ENCODE assay signal across 2 cellular contexts in the genomic region with DNA sequence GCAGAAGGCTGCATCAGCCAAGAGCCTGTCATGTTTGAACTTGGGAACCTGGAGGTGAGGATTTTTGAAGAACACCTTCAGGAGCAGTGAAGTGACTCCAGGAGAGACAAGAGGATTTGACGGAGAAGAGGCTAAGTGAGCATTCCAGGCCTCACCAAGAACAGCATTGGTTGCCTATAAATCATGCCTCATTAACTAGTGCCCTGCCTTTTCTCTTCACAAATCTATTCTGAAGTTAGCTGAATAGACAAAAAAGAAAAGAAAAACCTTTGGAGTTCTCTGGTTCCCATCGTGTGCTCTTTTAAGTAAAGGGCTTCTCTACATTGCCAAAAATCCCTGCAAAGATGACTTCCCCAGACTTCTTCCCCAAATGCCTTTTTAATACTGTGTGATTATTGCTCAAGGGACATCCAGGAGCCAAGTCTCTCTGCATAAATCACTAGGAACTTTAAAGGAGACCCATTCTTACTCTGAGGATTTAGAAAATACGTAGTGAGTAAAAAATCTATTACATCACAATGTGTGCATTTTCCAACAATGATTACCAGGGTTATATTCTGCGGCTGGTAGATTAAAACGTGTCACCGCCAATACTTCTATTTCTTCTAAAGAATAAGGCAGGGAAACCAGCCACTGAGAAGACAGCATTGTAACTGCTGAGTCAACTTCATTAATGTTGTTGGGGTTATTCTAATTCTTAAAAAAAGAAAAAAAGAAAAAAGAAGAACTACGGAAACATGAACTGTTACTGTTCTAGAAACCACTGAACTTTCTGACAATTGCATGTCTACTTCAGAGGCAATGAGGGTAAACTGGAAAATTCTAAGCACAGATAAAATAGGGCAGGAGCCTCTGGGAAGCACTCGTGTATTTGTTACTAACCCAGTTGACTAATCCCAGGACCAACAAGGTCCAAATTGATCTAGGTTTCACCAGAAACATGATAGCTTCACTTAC.
TF ChIP-seq lines count a peak whose summit lies in the region.

No MANE protein-coding gene starts in this region.

TF ChIP-seq in GM23338, 12 proteins besides CTCF, POLR2A, EP300 and RAD21 (continues in another document):
- TF ChIP-seq JUNB (IDR thresholded peaks at IDR 0.05; ENCODE audit: unreplicated experiment) (no peak), CREB1 (CRISPR knock-in tag; IDR thresholded peaks at IDR 0.05; ENCODE audit: low read depth) (no peak), EZH2 (IDR thresholded peaks at IDR 0.05; ENCODE audit: low read depth, unreplicated experiment) (no peak), STAT1 (IDR thresholded peaks at IDR 0.05; ENCODE audit: unreplicated experiment) (no peak), ZNF114 (CRISPR knock-in tag; IDR thresholded peaks at IDR 0.05) (no peak), EZH2phosphoT487 (IDR thresholded peaks at IDR 0.05; ENCODE audit: unreplicated experiment) (no peak), POLR2AphosphoS5 (IDR thresholded peaks at IDR 0.05; ENCODE audit: low read depth) (no peak), NANOG (IDR thresholded peaks at IDR 0.05; ENCODE audit: borderline replicate concordance) (no peak), ZNF331 (CRISPR knock-in tag; IDR thresholded peaks at IDR 0.05; ENCODE audit: low read depth) (no peak)
- TF ChIP-seq, protein P1, sequence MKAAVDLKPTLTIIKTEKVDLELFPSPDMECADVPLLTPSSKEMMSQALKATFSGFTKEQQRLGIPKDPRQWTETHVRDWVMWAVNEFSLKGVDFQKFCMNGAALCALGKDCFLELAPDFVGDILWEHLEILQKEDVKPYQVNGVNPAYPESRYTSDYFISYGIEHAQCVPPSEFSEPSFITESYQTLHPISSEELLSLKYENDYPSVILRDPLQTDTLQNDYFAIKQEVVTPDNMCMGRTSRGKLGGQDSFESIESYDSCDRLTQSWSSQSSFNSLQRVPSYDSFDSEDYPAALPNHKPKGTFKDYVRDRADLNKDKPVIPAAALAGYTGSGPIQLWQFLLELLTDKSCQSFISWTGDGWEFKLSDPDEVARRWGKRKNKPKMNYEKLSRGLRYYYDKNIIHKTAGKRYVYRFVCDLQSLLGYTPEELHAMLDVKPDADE (IDR thresholded peaks at IDR 0.05): no peak
- TF ChIP-seq, protein P2, sequence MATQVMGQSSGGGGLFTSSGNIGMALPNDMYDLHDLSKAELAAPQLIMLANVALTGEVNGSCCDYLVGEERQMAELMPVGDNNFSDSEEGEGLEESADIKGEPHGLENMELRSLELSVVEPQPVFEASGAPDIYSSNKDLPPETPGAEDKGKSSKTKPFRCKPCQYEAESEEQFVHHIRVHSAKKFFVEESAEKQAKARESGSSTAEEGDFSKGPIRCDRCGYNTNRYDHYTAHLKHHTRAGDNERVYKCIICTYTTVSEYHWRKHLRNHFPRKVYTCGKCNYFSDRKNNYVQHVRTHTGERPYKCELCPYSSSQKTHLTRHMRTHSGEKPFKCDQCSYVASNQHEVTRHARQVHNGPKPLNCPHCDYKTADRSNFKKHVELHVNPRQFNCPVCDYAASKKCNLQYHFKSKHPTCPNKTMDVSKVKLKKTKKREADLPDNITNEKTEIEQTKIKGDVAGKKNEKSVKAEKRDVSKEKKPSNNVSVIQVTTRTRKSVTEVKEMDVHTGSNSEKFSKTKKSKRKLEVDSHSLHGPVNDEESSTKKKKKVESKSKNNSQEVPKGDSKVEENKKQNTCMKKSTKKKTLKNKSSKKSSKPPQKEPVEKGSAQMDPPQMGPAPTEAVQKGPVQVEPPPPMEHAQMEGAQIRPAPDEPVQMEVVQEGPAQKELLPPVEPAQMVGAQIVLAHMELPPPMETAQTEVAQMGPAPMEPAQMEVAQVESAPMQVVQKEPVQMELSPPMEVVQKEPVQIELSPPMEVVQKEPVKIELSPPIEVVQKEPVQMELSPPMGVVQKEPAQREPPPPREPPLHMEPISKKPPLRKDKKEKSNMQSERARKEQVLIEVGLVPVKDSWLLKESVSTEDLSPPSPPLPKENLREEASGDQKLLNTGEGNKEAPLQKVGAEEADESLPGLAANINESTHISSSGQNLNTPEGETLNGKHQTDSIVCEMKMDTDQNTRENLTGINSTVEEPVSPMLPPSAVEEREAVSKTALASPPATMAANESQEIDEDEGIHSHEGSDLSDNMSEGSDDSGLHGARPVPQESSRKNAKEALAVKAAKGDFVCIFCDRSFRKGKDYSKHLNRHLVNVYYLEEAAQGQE (IDR thresholded peaks at IDR 0.05; ENCODE audit: unreplicated experiment): no peak

TF ChIP-seq in H1, 55 proteins besides CTCF, POLR2A, EP300 and RAD21:
- TF ChIP-seq BACH1 (IDR thresholded peaks at IDR 0.05; ENCODE audit: low read length): no peak
